In the genomic region with DNA sequence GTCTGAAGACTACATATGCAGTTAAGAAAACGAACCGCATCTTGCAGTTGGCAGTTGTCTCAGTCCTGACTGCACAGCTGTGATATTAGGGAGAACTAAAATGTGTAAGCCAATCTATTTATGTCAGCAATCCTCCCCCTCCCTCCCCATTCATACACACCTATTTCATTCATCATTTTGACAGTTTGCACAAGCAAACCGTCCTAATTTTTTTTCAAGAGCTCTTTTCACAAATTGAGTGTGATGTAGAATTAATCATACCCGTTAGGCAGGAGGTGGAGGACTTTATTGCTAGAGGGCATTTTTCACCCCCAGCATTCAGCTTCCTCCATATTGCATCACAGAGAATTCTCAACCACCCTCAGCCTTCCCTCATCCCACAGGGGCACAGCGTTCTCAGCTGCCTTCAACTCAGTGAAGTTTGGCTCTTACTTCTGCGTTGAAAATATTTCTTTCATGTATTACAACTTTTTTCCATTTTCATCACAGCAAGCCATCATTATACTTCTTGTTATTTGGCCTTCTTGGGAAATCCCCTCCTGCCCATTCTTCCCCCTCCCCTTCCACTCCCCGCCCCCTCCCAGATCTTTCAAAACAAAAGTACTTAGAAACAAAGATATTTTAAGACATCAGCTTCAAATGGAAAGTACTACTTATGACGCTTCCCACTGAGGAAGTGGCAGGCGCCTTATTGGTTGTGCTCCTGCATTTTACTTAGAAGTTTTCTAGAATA, we compare ENCODE assay signal across 8 cellular contexts. TPM values are rescaled to one million over a fixed set of nuclear protein-coding genes. Genes with fewer than 3 reads are reported as not detected.
DNase-seq lines count a peak whose midpoint lies in the region; ATAC-seq, FAIRE-seq and TF ChIP-seq lines count a peak whose summit lies in the region.

No MANE protein-coding gene starts in this region.

- intact Hi-C loops in activated CD8-positive, alpha-beta T cell treated with anti-CD3 and anti-CD28 coated beads for 36 hours (cut with micrococcal nuclease), result loop anchor here (5.0 kb wide), 1 partner anchor 94 kb away; no protein-coding TSS in a partner anchor

- H3K27ac Mint-ChIP-seq in activated CD8-positive, alpha-beta T cell treated with anti-CD3 and anti-CD28 coated beads for 36 hours, result peak overlapping the region; percentile 99

- no peaks in the 10 kb centered on the region for H3K27me3 ChIP-seq in H7 (ENCODE audit: control insufficient read depth, insufficient read depth, low read length)
- no peaks in the 10 kb centered on the region for H3K27me3 ChIP-seq in SJCRH30

- ATAC-seq in activated CD8-positive, alpha-beta T cell treated with anti-CD3 and anti-CD28 coated beads for 36 hours, result peak; percentile 79
- ATAC-seq in GM19455 (IDR thresholded peaks at IDR 0.05; ENCODE audit: unreplicated experiment), result no peak

- H3K27ac ChIP-seq in SJCRH30, result no peak overlapping the region

- peak overlapping the region; percentile 68 for H3K4me3 Mint-ChIP-seq in activated CD8-positive, alpha-beta T cell treated with anti-CD3 and anti-CD28 coated beads for 36 hours

- no peak overlapping the region for H3K4me3 ChIP-seq in H7 (ENCODE audit: insufficient read depth, low read depth, low read length)
- no peak overlapping the region for H3K4me3 ChIP-seq in epithelial cell of esophagus (ENCODE audit: low read length)
- no peak overlapping the region for H3K4me3 ChIP-seq in SJCRH30

- POLR2A ChIA-PET in activated CD8-positive, alpha-beta T cell treated with anti-CD3 and anti-CD28 coated beads for 36 hours (lab: Charles Lee), result interaction anchor here (0.9 to 1.5 kb wide), 6 partner anchors 9 to 102 kb away, joined by 3 to 4 read pairs (median 3); no protein-coding TSS in a partner anchor

- CTCF ChIA-PET in activated CD8-positive, alpha-beta T cell treated with anti-CD3 and anti-CD28 coated beads for 36 hours (lab: Charles Lee), result interaction anchor here (1.0 to 1.1 kb wide), 2 partner anchors 91 to 103 kb away, joined by 3 read pairs; no protein-coding TSS in a partner anchor

- peaks cover 46% of the 10 kb centered on the region for H3K4me1 Mint-ChIP-seq in activated CD8-positive, alpha-beta T cell treated with anti-CD3 and anti-CD28 coated beads for 36 hours (ENCODE audit: low read depth)

- peaks cover 4% of the 10 kb centered on the region for H3K9me3 Mint-ChIP-seq in activated CD8-positive, alpha-beta T cell treated with anti-CD3 and anti-CD28 coated beads for 36 hours

- H3K9me3 ChIP-seq in SJCRH30 (replicated peaks), result no peaks in the 10 kb centered on the region

- peak; percentile 56 for FAIRE-seq in G401.6 (lab: Jason Lieb, UNC)

- H3K27me3 Mint-ChIP-seq in activated CD8-positive, alpha-beta T cell treated with anti-CD3 and anti-CD28 coated beads for 36 hours, result no peaks in the 10 kb centered on the region

- H3K36me3 ChIP-seq in H7 (replicated peaks; ENCODE audit: control insufficient read depth, insufficient read depth, low read length), result no peaks in the 10 kb centered on the region
- H3K36me3 ChIP-seq in SJCRH30, result no peaks in the 10 kb centered on the region

- no peaks in the 10 kb centered on the region for H3K4me1 ChIP-seq in SJCRH30

- peaks cover 10% of the 10 kb centered on the region for H3K36me3 Mint-ChIP-seq in activated CD8-positive, alpha-beta T cell treated with anti-CD3 and anti-CD28 coated beads for 36 hours (ENCODE audit: low read depth)

- DNase-seq in H7 (peak; percentile 48), NCI-H1436 (lab: John Stamatoyannopoulos, UW) (peak; percentile 74), epithelial cell of esophagus (ENCODE audit: low read depth) (peak; percentile 83), smooth muscle cell of the brain vasculature (ENCODE audit: low read depth, low spot score) (peak; percentile 36), SJCRH30 (no peak)
- DNase-seq in activated CD8-positive, alpha-beta T cell treated with anti-CD3 and anti-CD28 coated beads for 36 hours, result peak; percentile 86

- TF ChIP-seq CTCF in activated CD8-positive, alpha-beta T cell treated with anti-CD3 and anti-CD28 coated beads for 36 hours (IDR thresholded peaks at IDR 0.05), result no peak
- TF ChIP-seq CTCF in epithelial cell of esophagus (IDR thresholded peaks at IDR 0.05; ENCODE audit: insufficient read depth, low read depth, low read length, missing control alignments), result no peak

RNA-seq across cellular contexts. Expression of gene NOX3, which starts 37.5 kb away (rescaled TPM):
- total RNA-seq in H7 (2014; rRNA removed; shearing (Covaris generic)), result not detected in 2 replicates
- not detected for total RNA-seq in activated CD8-positive, alpha-beta T cell treated with anti-CD3 and anti-CD28 coated beads for 36 hours
- total RNA-seq in SJCRH30 (2014; rRNA removed; shearing (Covaris generic)), result not detected in 2 replicates

Comparison
In these comparisons a context has a peak if more than half of its experiments do, and no peak if none do; other contexts are left out.
1. DNase-seq: peak in H7 (single experiment), NCI-H1436 (single experiment), activated CD8-positive, alpha-beta T cell treated with anti-CD3 and anti-CD28 coated beads for 36 hours (single experiment), epithelial cell of esophagus (single experiment) and smooth muscle cell of the brain vasculature (single experiment); none in SJCRH30 (0 of 2).